ENCODE assay signal across 1 cellular context in the genomic region with DNA sequence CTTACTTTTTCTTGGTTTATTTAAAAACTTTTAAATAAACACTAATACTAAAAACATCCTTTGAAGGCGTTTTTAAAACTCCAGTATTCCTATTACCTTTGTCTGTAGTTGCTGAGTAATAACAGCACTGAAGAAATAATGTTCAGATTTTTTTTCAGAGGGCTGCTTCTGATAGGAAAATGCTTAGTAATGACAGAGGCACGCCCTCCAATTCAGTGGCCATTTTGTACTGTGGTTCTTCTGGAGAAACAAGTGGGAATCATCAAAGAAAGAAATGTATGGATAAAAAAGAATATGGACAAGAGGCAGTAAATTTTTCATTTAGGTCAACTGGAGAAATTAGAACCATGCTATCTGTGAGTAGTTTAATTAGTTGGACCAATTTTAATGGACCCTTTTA.
TF ChIP-seq lines count a peak whose summit lies in the region.

No MANE protein-coding gene starts in this region.

TF ChIP-seq in H1, 55 proteins besides CTCF, POLR2A, EP300 and RAD21:
- TF ChIP-seq BCL11A (IDR thresholded peaks at IDR 0.05; ENCODE audit: low read depth in 2 of 2, low read length in 2 of 2): no peak
- 0 out of 2 replicates have a peak, but pooled peaks have one; percentile 20 for TF ChIP-seq YY1 (IDR thresholded peaks at IDR 0.05; ENCODE audit: low read depth, low read length)
